Comparison of ENCODE assay signal across 16 cellular contexts in genomic region chr14:101520621-101521305, GRCh38. TPM values are rescaled to one million over a fixed set of nuclear protein-coding genes. Genes with fewer than 3 reads are reported as not detected.
DNase-seq lines count a peak whose midpoint lies in the region; ATAC-seq, FAIRE-seq and TF ChIP-seq lines count a peak whose summit lies in the region.
"Had no signal": no experiment of that assay in that cellular context is flagged by ENCODE, and none has a peak within 500 bp of the region (broad histone marks: within the 10 kb centered on the region; RNA-seq: fewer than 3 reads in every experiment).

No MANE protein-coding gene starts in this region.

- H3K36me3 ChIP-seq in astrocyte (ENCODE audit: insufficient read depth, low read length) (no peaks in the 10 kb centered on the region), left ventricle myocardium inferior (no peaks in the 10 kb centered on the region), gastrocnemius medialis (no peaks in the 10 kb centered on the region), PC-3 (ENCODE audit: low read depth, low read length) (no peaks in the 10 kb centered on the region)

- no peak overlapping the region for H3K27ac ChIP-seq in astrocyte (ENCODE audit: low read depth, low read length)
- H3K27ac ChIP-seq in left ventricle myocardium inferior (replicated peaks): peak overlapping the region; percentile 38
- H3K27ac ChIP-seq in gastrocnemius medialis: peak overlapping the region; percentile 27 to 62 (median 41)
- H3K27ac ChIP-seq in PC-3 (ENCODE audit: low read length): no peak overlapping the region

- no peaks in the 10 kb centered on the region for H4K20me1 ChIP-seq in astrocyte (ENCODE audit: insufficient read depth, low read length)
- H4K20me1 ChIP-seq in PC-3 (ENCODE audit: low read length): no peaks in the 10 kb centered on the region

- no peaks in the 10 kb centered on the region for H3F3A ChIP-seq in PC-3 (ENCODE audit: low read length, unreplicated experiment)

- H3K4me2 ChIP-seq in astrocyte (ENCODE audit: low read length): no peak overlapping the region
- no peak overlapping the region for H3K4me2 ChIP-seq in PC-3 (ENCODE audit: low read length)

- peaks cover 2% of the 10 kb centered on the region for H3K36me3 Mint-ChIP-seq in astrocyte (ENCODE audit: low read depth, unreplicated experiment)

- H3K9me3 ChIP-seq in astrocyte (ENCODE audit: insufficient read depth, low read depth, low read length) (peaks cover under 1% of the 10 kb centered on the region), left ventricle myocardium inferior (replicated peaks) (peaks cover under 1% of the 10 kb centered on the region), gastrocnemius medialis (no peaks in the 10 kb centered on the region), PC-3 (ENCODE audit: low read length) (no peaks in the 10 kb centered on the region)

- H3K79me2 ChIP-seq in astrocyte (ENCODE audit: insufficient read depth, low read length) (no peaks in the 10 kb centered on the region), PC-3 (ENCODE audit: low read length) (no peaks in the 10 kb centered on the region)

- in situ Hi-C loops in gastrocnemius medialis (cut with MboI; ENCODE audit: low sequenced_read_pairs in 4 of 4): no loop called here

- H3K27ac Mint-ChIP-seq in astrocyte (ENCODE audit: unreplicated experiment): no peak overlapping the region
- H3K27ac Mint-ChIP-seq: activated B cell treated with CpG ODN at 0.5 μM for 24 hours; naive thymus-derived CD8-positive, alpha-beta T cell had no signal

- FAIRE-seq in astrocyte (lab: Jason Lieb, UNC): no peak

- POLR2A ChIA-PET in PC-3 (lab: Charles Lee; ENCODE audit: unreplicated experiment): interaction anchor here (0.6 kb wide), 1 partner anchor 91 kb away, joined by 3 read pairs; no protein-coding TSS in a partner anchor

- no peak for TF ChIP-seq POLR2A in gastrocnemius medialis (IDR thresholded peaks at IDR 0.05)

- no TSS peak for BruUV-seq in PC-3 (replicated peaks; lab: Mats Ljungman, UMichigan)

- no peaks in the 10 kb centered on the region for H3K4me1 Mint-ChIP-seq in astrocyte (ENCODE audit: low read depth, unreplicated experiment)
- H3K4me1 Mint-ChIP-seq: activated B cell treated with CpG ODN at 0.5 μM for 24 hours; naive thymus-derived CD8-positive, alpha-beta T cell had no signal

- TF ChIP-seq CTCF in AG09319 (IDR thresholded peaks at IDR 0.05; ENCODE audit: low read depth, low read length) (no peak), astrocyte (IDR thresholded peaks at IDR 0.05; ENCODE audit: insufficient read depth, low read depth, low read length) (no peak), left ventricle myocardium inferior (IDR thresholded peaks at IDR 0.05; ENCODE audit: borderline replicate concordance) (no peak), gastrocnemius medialis (IDR thresholded peaks at IDR 0.05 in 4 of 5, conservative IDR thresholded peaks at IDR 0.05 in 1 of 5) (no peak), PC-3 (conservative IDR thresholded peaks at IDR 0.05; ENCODE audit: low read depth, low read length) (no peak)

- peaks cover 31% of the 10 kb centered on the region for H3K27me3 Mint-ChIP-seq in astrocyte (ENCODE audit: low read depth, unreplicated experiment)
- H3K27me3 Mint-ChIP-seq: activated B cell treated with CpG ODN at 0.5 μM for 24 hours had no signal

- peak; percentile 18 for DNase-seq in AG09319 (ENCODE audit: extremely low read depth, low read depth)
- peak; percentile 19 for DNase-seq in astrocyte (ENCODE audit: low read depth)
- peak; percentile 35 for DNase-seq in left ventricle myocardium inferior
- peak; percentile 41 to 63 for DNase-seq in gastrocnemius medialis
- DNase-seq in NCI-H1436 (lab: John Stamatoyannopoulos, UW): no peak
- no peak for DNase-seq in PC-3
- no peak for DNase-seq in NCI-H748 (lab: John Stamatoyannopoulos, UW; ENCODE audit: unreplicated experiment)
- DNase-seq: activated B cell treated with CpG ODN at 0.5 μM for 24 hours; activated effector memory CD4-positive, alpha-beta T cell treated with anti-CD3 and anti-CD28 coated beads, Interleukin-2, amount 50 U/mL, for 16 hours; GF-D8; naive thymus-derived CD8-positive, alpha-beta T cell; RPMI8226 had no signal

- H3K9ac ChIP-seq in astrocyte (ENCODE audit: low read length) (no peak overlapping the region), PC-3 (ENCODE audit: low read length) (no peak overlapping the region)

- no peak overlapping the region for H2AFZ ChIP-seq in astrocyte (ENCODE audit: low read depth, low read length)
- H2AFZ ChIP-seq in PC-3 (ENCODE audit: low read length): no peak overlapping the region

- H3K27me3 ChIP-seq in astrocyte (ENCODE audit: insufficient read depth, low read length): no peaks in the 10 kb centered on the region
- H3K27me3 ChIP-seq in left ventricle myocardium inferior (ENCODE audit: low read depth): peaks cover 21% of the 10 kb centered on the region
- no peaks in the 10 kb centered on the region for H3K27me3 ChIP-seq in gastrocnemius medialis
- H3K27me3 ChIP-seq in PC-3 (ENCODE audit: low read length): no peaks in the 10 kb centered on the region

- intact Hi-C loops in left ventricle myocardium inferior (cut with micrococcal nuclease) (no loop called here), gastrocnemius medialis (cut with DNase I; ENCODE audit: low total_unique reads) (no loop called here), PC-3 (cut with micrococcal nuclease) (no loop called here)

- peaks cover 8% of the 10 kb centered on the region for H3K9me3 Mint-ChIP-seq in astrocyte (ENCODE audit: unreplicated experiment)

- H3K4me3 Mint-ChIP-seq in astrocyte (ENCODE audit: unreplicated experiment): no peak overlapping the region
- H3K4me3 Mint-ChIP-seq: activated B cell treated with CpG ODN at 0.5 μM for 24 hours; naive thymus-derived CD8-positive, alpha-beta T cell had no signal

- CTCF ChIA-PET in PC-3 (lab: Charles Lee): no interaction called here

- H3K4me3 ChIP-seq in astrocyte (ENCODE audit: insufficient read depth, low read depth, low read length) (no peak overlapping the region), left ventricle myocardium inferior (no peak overlapping the region), gastrocnemius medialis (no peak overlapping the region), PC-3 (ENCODE audit: low read length) (no peak overlapping the region)

- no peaks in the 10 kb centered on the region for H3K9me2 ChIP-seq in PC-3 (replicated peaks; ENCODE audit: low read length)

- ATAC-seq in gastrocnemius medialis (peak; percentile 66 to 70), PC-3 (no peak), GM19023 (IDR thresholded peaks at IDR 0.05; ENCODE audit: unreplicated experiment) (no peak)
- ATAC-seq: left lobe of liver; naive thymus-derived CD8-positive, alpha-beta T cell had no signal

- H3K4me1 ChIP-seq in astrocyte (ENCODE audit: insufficient read depth, low read length): no peaks in the 10 kb centered on the region
- no peaks in the 10 kb centered on the region for H3K4me1 ChIP-seq in left ventricle myocardium inferior
- H3K4me1 ChIP-seq in gastrocnemius medialis: no peaks in the 10 kb centered on the region
- H3K4me1 ChIP-seq in PC-3 (ENCODE audit: insufficient read depth, low read length): no peaks in the 10 kb centered on the region

RNA-seq across cellular contexts. Expression of gene DIO3, which starts 40.5 kb away (rescaled TPM):
- total RNA-seq in astrocyte (0.46 and 0.79 TPM in 2 replicates), left ventricle myocardium inferior (not detected), gastrocnemius medialis (1 to 10 TPM in 3 of 4 donors, not detected in 1; 1.0 to 2.3 (median 1.0) TPM), PC-3 (2014; rRNA removed) (4.9 and 5.8 TPM in 2 replicates)
- total RNA-seq: activated B cell treated with CpG ODN at 0.5 μM for 24 hours; activated CD8-positive, alpha-beta memory T cell treated with anti-CD3 and anti-CD28 coated beads for 36 hours; naive thymus-derived CD8-positive, alpha-beta T cell; T-helper 1 cell treated with Interleukin-12 subunit alpha and Interleukin-12 subunit beta and Interleukin-4 antibody, amounts not matched to agents 30 ng/mL and 1 ng/mL, for 36 hours had no signal

Comparison
In these comparisons a context has a peak if more than half of its experiments do, and no peak if none do; other contexts are left out.
1. DNase-seq: peak in AG09319 (single experiment), astrocyte (single experiment), left ventricle myocardium inferior (single experiment) and gastrocnemius medialis (2 of 2); none in NCI-H1436 (single experiment), PC-3 (single experiment) and NCI-H748 (single experiment).
2. H3K27ac ChIP-seq: peak in left ventricle myocardium inferior (single experiment) and gastrocnemius medialis (4 of 4); none in astrocyte (single experiment) and PC-3 (single experiment).
3. ATAC-seq: peak in gastrocnemius medialis (2 of 2); none in PC-3 (single experiment) and GM19023 (single experiment).